19 cellular contexts compared by ENCODE assay signal in the genomic region with DNA sequence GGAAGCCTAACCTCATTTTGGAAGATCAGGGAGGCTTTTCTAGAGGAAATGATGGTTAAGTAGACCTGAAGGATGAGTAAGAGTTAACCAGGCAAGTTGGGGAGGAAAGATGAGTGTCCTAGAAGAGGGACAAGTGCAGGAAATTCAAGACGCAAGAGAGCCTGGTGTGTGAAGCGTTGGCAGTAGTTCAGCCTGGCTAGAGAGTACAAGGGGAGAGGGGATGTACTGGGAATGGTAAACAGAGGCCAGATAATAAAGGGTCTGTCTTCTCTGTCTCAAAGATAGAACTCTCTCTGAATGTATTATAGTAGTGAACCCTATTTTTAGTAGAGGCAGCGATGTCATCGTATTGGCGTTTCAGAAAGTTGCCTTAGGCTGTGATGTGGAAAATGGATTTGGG.
"Had no signal": no experiment of that assay in that cellular context is flagged by ENCODE, and none has a peak within 500 bp of the region (broad histone marks: within the 10 kb centered on the region; RNA-seq: fewer than 3 reads in every experiment).

No MANE protein-coding gene starts in this region.

- ATAC-seq: activated CD8-positive, alpha-beta T cell treated with anti-CD3 and anti-CD28 coated beads for 36 hours; activated naive CD8-positive, alpha-beta T cell treated with anti-CD3 and anti-CD28 coated beads, Interleukin-2, amount 50 U/mL, for 24 hours; gastrocnemius medialis; sciatic nerve; stimulated activated effector memory CD8-positive, alpha-beta T cell treated with anti-CD3 and anti-CD28 coated beads, Interleukin-12 subunit alpha, Interleukin-12 subunit beta, amount 100 ng/mL, for 72 hours had no signal

- H3K27ac ChIP-seq: epithelial cell of prostate, gastrocnemius medialis, hepatocyte, uterus had no signal

- DNase-seq: activated B cell treated with CpG ODN at 0.5 μM for 24 hours; activated CD4-positive, alpha-beta T cell treated with anti-CD3 and anti-CD28 coated beads, Interleukin-2, amount 50 U/mL, for 1 hour; activated CD8-positive, alpha-beta T cell treated with anti-CD3 and anti-CD28 coated beads for 36 hours; activated naive CD8-positive, alpha-beta T cell treated with anti-CD3 and anti-CD28 coated beads, Interleukin-2, amount 50 U/mL, for 24 hours; activated T-cell treated with anti-CD3 and anti-CD28 coated beads, Interleukin-2, amount 50 U/mL, for 48 hours; dermis blood vessel endothelial cell; effector CD4-positive, alpha-beta T cell; gastrocnemius medialis; islet precursor cell; mammary epithelial cell; retina; small intestine; stimulated activated CD4-positive, alpha-beta T cell treated with anti-CD3 and anti-CD28 coated beads, Interleukin-4, amount 100 ng/mL, for 24 hours; T-helper 1 cell; uterus had no signal

- H3K9me3 ChIP-seq: gastrocnemius medialis, uterus had no signal

- H3K27me3 ChIP-seq: gastrocnemius medialis, hepatocyte, uterus had no signal

- H2AFZ ChIP-seq: hepatocyte had no signal

- H3K4me3 ChIP-seq: gastrocnemius medialis, hepatocyte, uterus had no signal

- H3K4me1 ChIP-seq: gastrocnemius medialis, uterus had no signal

- H3K36me3 ChIP-seq: uterus had no signal

- H3K4me2 ChIP-seq: hepatocyte had no signal
